ENCODE assay signal across 9 cellular contexts in the genomic region with DNA sequence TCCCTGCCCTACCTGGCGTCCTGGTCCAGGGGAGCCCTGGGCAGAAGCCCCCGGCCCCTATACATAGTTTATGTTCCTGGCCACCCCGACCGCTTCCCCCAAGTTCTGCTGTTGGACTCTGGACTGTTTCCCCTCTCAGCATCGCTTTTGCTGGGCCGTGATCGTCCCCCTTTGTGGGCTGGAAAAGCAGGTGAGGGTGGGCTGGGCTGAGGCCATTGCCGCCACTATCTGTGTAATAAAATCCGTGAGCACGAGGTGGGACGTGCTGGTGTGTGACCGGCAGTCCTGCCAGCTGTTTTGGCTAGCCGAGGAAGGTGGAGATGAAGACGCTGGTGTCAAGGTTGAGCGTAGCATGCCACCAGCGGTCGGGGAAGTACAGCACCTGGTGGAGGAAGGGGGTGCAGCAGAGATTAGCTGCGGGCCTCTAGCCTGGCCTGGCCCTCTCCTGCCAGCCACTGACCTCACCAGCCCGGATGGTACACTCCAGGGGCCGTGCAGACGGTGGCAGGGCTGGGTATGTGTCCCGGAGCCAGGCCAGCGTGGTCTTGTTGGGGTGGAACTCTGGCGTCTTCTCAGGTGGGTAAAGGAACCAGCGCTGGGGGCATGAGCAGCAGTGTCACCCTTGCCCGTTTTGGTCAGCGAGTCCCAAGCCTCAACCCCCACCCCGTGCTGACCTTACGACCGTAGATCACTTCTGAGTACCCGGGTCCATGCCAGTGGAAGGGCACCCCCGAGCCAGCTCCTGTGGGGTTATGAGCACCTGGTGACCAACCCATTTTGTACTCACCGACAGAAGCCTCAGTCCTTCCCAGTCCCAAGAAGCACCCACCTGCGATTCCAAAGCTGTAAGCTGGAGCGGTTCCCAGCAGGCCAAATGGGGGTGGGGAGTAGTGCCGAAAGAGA. TPM values are rescaled to one million over a fixed set of nuclear protein-coding genes. Genes with fewer than 3 reads are reported as not detected.
DNase-seq lines count a peak whose midpoint lies in the region; ATAC-seq and TF ChIP-seq lines count a peak whose summit lies in the region.
"Had no signal": no experiment of that assay in that cellular context is flagged by ENCODE, and none has a peak within 500 bp of the region (broad histone marks: within the 10 kb centered on the region; RNA-seq: fewer than 3 reads in every experiment).

No MANE protein-coding gene starts in this region.

- peak overlapping the region; percentile 66 for H3K4me3 Mint-ChIP-seq in activated CD8-positive, alpha-beta memory T cell treated with anti-CD3 and anti-CD28 coated beads, Interleukin-2, amount 10 ng/mL, durations not matched to agents 7 days and 5 days
- peak overlapping the region; percentile 81 for H3K4me3 Mint-ChIP-seq in activated CD4-positive, alpha-beta memory T cell treated with anti-CD3 and anti-CD28 coated beads, Interleukin-2, amount 10 ng/mL, durations not matched to agents 7 days and 5 days
- H3K4me3 Mint-ChIP-seq in stimulated activated naive CD8-positive, alpha-beta T cell treated with anti-CD3 and anti-CD28 coated beads, Interleukin-15, amount 100 ng/mL, for 72 hours, result peak overlapping the region; percentile 76 to 90

- H3K36me3 ChIP-seq in hepatocyte (replicated peaks; ENCODE audit: insufficient read depth, low read depth), result no peaks in the 10 kb centered on the region

- TF ChIP-seq CTCF in hepatocyte (IDR thresholded peaks at IDR 0.05; ENCODE audit: poor library complexity), result no peak

- intact Hi-C loops in head of caudate nucleus (cut with DNase I), result no loop called here

- CTCF ChIA-PET in activated CD8-positive, alpha-beta memory T cell treated with anti-CD3 and anti-CD28 coated beads, Interleukin-2, amount 10 ng/mL, durations not matched to agents 7 days and 5 days (lab: Charles Lee), result interaction anchor here (1.0 to 2.4 kb wide), 3 partner anchors 13 to 103 kb away, joined by 3 to 9 read pairs (median 4); a partner anchor contains a TSS
- CTCF ChIA-PET in activated CD4-positive, alpha-beta memory T cell treated with anti-CD3 and anti-CD28 coated beads, Interleukin-2, amount 10 ng/mL, durations not matched to agents 7 days and 5 days (lab: Charles Lee), result interaction anchor here (1.7 kb wide), 1 partner anchor 15 kb away, joined by 4 read pairs; a partner anchor contains a TSS

- H3K36me3 Mint-ChIP-seq in activated CD8-positive, alpha-beta memory T cell treated with anti-CD3 and anti-CD28 coated beads, Interleukin-2, amount 10 ng/mL, durations not matched to agents 7 days and 5 days, result peaks cover 7% of the 10 kb centered on the region
- H3K36me3 Mint-ChIP-seq in activated CD4-positive, alpha-beta memory T cell treated with anti-CD3 and anti-CD28 coated beads, Interleukin-2, amount 10 ng/mL, durations not matched to agents 7 days and 5 days (ENCODE audit: low read depth), result peaks cover 31% of the 10 kb centered on the region

- DNase-seq in activated CD8-positive, alpha-beta memory T cell treated with anti-CD3 and anti-CD28 coated beads, Interleukin-2, amount 10 ng/mL, durations not matched to agents 7 days and 5 days, result no peak
- no peak for DNase-seq in activated CD8-positive, alpha-beta memory T cell treated with anti-CD3 and anti-CD28 coated beads, Interleukin-2, amount 50 U/mL, for 48 hours
- DNase-seq in activated CD4-positive, alpha-beta memory T cell treated with anti-CD3 and anti-CD28 coated beads, Interleukin-2, amount 10 ng/mL, durations not matched to agents 7 days and 5 days, result no peak
- DNase-seq in hepatocyte (ENCODE audit: low spot score) (no peak), foreskin melanocyte (no peak), head of caudate nucleus (no peak)
- no peak for DNase-seq in stimulated activated naive CD8-positive, alpha-beta T cell treated with anti-CD3 and anti-CD28 coated beads, Interleukin-15, amount 100 ng/mL, for 72 hours

- no peaks in the 10 kb centered on the region for H3K27me3 Mint-ChIP-seq in activated CD8-positive, alpha-beta memory T cell treated with anti-CD3 and anti-CD28 coated beads, Interleukin-2, amount 10 ng/mL, durations not matched to agents 7 days and 5 days
- no peaks in the 10 kb centered on the region for H3K27me3 Mint-ChIP-seq in activated CD4-positive, alpha-beta memory T cell treated with anti-CD3 and anti-CD28 coated beads, Interleukin-2, amount 10 ng/mL, durations not matched to agents 7 days and 5 days
- no peaks in the 10 kb centered on the region for H3K27me3 Mint-ChIP-seq in stimulated activated naive CD8-positive, alpha-beta T cell treated with anti-CD3 and anti-CD28 coated beads, Interleukin-15, amount 100 ng/mL, for 72 hours

- H2AFZ ChIP-seq in hepatocyte, result no peak overlapping the region

- no peaks in the 10 kb centered on the region for H3K9me3 Mint-ChIP-seq in activated CD8-positive, alpha-beta memory T cell treated with anti-CD3 and anti-CD28 coated beads, Interleukin-2, amount 10 ng/mL, durations not matched to agents 7 days and 5 days (ENCODE audit: low read depth)
- no peaks in the 10 kb centered on the region for H3K9me3 Mint-ChIP-seq in activated CD4-positive, alpha-beta memory T cell treated with anti-CD3 and anti-CD28 coated beads, Interleukin-2, amount 10 ng/mL, durations not matched to agents 7 days and 5 days
- no peaks in the 10 kb centered on the region for H3K9me3 Mint-ChIP-seq in stimulated activated naive CD8-positive, alpha-beta T cell treated with anti-CD3 and anti-CD28 coated beads, Interleukin-15, amount 100 ng/mL, for 72 hours

- no peaks in the 10 kb centered on the region for H3K9me3 ChIP-seq in hepatocyte (ENCODE audit: low read depth)
- H3K9me3 ChIP-seq: adrenal gland had no signal

- peaks cover 32% of the 10 kb centered on the region for H3K79me2 ChIP-seq in hepatocyte

- H3K4me2 ChIP-seq in hepatocyte, result peak overlapping the region; percentile 98

- POLR2A ChIA-PET in activated CD4-positive, alpha-beta memory T cell treated with anti-CD3 and anti-CD28 coated beads, Interleukin-2, amount 10 ng/mL, durations not matched to agents 7 days and 5 days (lab: Charles Lee), result interaction anchor here (1.5 to 4.9 kb wide), 3 partner anchors 7 to 15 kb away, joined by 5 to 35 read pairs (median 22); a partner anchor contains a TSS

- H3K27me3 ChIP-seq in hepatocyte, result no peaks in the 10 kb centered on the region
- H3K27me3 ChIP-seq: adrenal gland had no signal

- H3K27ac Mint-ChIP-seq in activated CD8-positive, alpha-beta memory T cell treated with anti-CD3 and anti-CD28 coated beads, Interleukin-2, amount 10 ng/mL, durations not matched to agents 7 days and 5 days, result peak overlapping the region; percentile 73
- peak overlapping the region; percentile 58 for H3K27ac Mint-ChIP-seq in activated CD4-positive, alpha-beta memory T cell treated with anti-CD3 and anti-CD28 coated beads, Interleukin-2, amount 10 ng/mL, durations not matched to agents 7 days and 5 days
- H3K27ac Mint-ChIP-seq in stimulated activated naive CD8-positive, alpha-beta T cell treated with anti-CD3 and anti-CD28 coated beads, Interleukin-15, amount 100 ng/mL, for 72 hours, result peak overlapping the region in 1 of 2 donors; percentile 87

- 90% methylated on average over 36 of the region's 36 CpGs for WGBS in hepatocyte (ENCODE audit: low lambda C conversion rate, missing lambda C conversion rate)

- ATAC-seq in activated CD8-positive, alpha-beta memory T cell treated with anti-CD3 and anti-CD28 coated beads, Interleukin-2, amount 10 ng/mL, durations not matched to agents 7 days and 5 days, result no peak
- no peak for ATAC-seq in stimulated activated naive CD8-positive, alpha-beta T cell treated with anti-CD3 and anti-CD28 coated beads, Interleukin-15, amount 100 ng/mL, for 72 hours
- no peak for ATAC-seq in HG03342 (IDR thresholded peaks at IDR 0.05; ENCODE audit: unreplicated experiment)

- H3K4me3 ChIP-seq in hepatocyte, result no peak overlapping the region

- H3K4me1 ChIP-seq in hepatocyte (ENCODE audit: insufficient read depth), result peaks cover 32% of the 10 kb centered on the region

- peaks cover 36% of the 10 kb centered on the region for H3K4me1 Mint-ChIP-seq in activated CD8-positive, alpha-beta memory T cell treated with anti-CD3 and anti-CD28 coated beads, Interleukin-2, amount 10 ng/mL, durations not matched to agents 7 days and 5 days
- peaks cover 45% of the 10 kb centered on the region for H3K4me1 Mint-ChIP-seq in activated CD4-positive, alpha-beta memory T cell treated with anti-CD3 and anti-CD28 coated beads, Interleukin-2, amount 10 ng/mL, durations not matched to agents 7 days and 5 days
- peaks cover 69% of the 10 kb centered on the region for H3K4me1 Mint-ChIP-seq in stimulated activated naive CD8-positive, alpha-beta T cell treated with anti-CD3 and anti-CD28 coated beads, Interleukin-15, amount 100 ng/mL, for 72 hours

- no peaks in the 10 kb centered on the region for H3K9me2 ChIP-seq in hepatocyte (replicated peaks; ENCODE audit: insufficient read depth)

- H4K20me1 ChIP-seq in hepatocyte (ENCODE audit: insufficient read depth, poor library complexity, severe bottlenecking), result peaks cover 27% of the 10 kb centered on the region

- H3K27ac ChIP-seq in hepatocyte, result no peak overlapping the region

RNA-seq across cellular contexts. Expression of a gene that starts 1.4 kb away (rescaled TPM):
- total RNA-seq in activated CD8-positive, alpha-beta memory T cell treated with anti-CD3 and anti-CD28 coated beads, Interleukin-2, amount 10 ng/mL, durations not matched to agents 7 days and 5 days, result 10 to 100 TPM; 30.5 to 37.1 TPM
- total RNA-seq in activated CD4-positive, alpha-beta memory T cell treated with anti-CD3 and anti-CD28 coated beads, Interleukin-2, amount 10 ng/mL, durations not matched to agents 7 days and 5 days, result 10 to 100 TPM; 27.1 to 27.2 TPM
- total RNA-seq in hepatocyte, result 44.3 and 47.8 TPM in 2 replicates
- 83.4 and 84.3 TPM in 2 replicates for polyA plus RNA-seq in hepatocyte

RNA-seq across cellular contexts. Expression of a gene that starts 2.5 kb away (rescaled TPM):
- 10 to 100 TPM; 84.2 to 87.1 TPM for total RNA-seq in activated CD8-positive, alpha-beta memory T cell treated with anti-CD3 and anti-CD28 coated beads, Interleukin-2, amount 10 ng/mL, durations not matched to agents 7 days and 5 days
- 10 to 100 TPM; 63.9 to 78.3 TPM for total RNA-seq in activated CD4-positive, alpha-beta memory T cell treated with anti-CD3 and anti-CD28 coated beads, Interleukin-2, amount 10 ng/mL, durations not matched to agents 7 days and 5 days
- total RNA-seq in hepatocyte, result 116 TPM in 2 replicates
- polyA plus RNA-seq in hepatocyte, result 231 and 249 TPM in 2 replicates

RNA-seq across cellular contexts. Expression of a gene that starts 7.3 kb away (rescaled TPM):
- total RNA-seq in activated CD8-positive, alpha-beta memory T cell treated with anti-CD3 and anti-CD28 coated beads, Interleukin-2, amount 10 ng/mL, durations not matched to agents 7 days and 5 days, result under 1 TPM; 0.37 to 0.79 TPM
- 1 to 10 TPM; 1.5 TPM for total RNA-seq in activated CD4-positive, alpha-beta memory T cell treated with anti-CD3 and anti-CD28 coated beads, Interleukin-2, amount 10 ng/mL, durations not matched to agents 7 days and 5 days
- 2.3 and 3.4 TPM in 2 replicates for total RNA-seq in hepatocyte
- 4.2 and 8.1 TPM in 2 replicates for polyA plus RNA-seq in hepatocyte

RNA-seq across cellular contexts. Expression of a gene that starts 7.5 kb away (rescaled TPM):
- 10 to 100 TPM; 18.9 to 19.4 TPM for total RNA-seq in activated CD8-positive, alpha-beta memory T cell treated with anti-CD3 and anti-CD28 coated beads, Interleukin-2, amount 10 ng/mL, durations not matched to agents 7 days and 5 days
- total RNA-seq in activated CD4-positive, alpha-beta memory T cell treated with anti-CD3 and anti-CD28 coated beads, Interleukin-2, amount 10 ng/mL, durations not matched to agents 7 days and 5 days, result 10 to 100 TPM; 18.1 to 18.7 TPM
- total RNA-seq in hepatocyte, result 6.7 and 15.1 TPM in 2 replicates
- 22.2 and 24.0 TPM in 2 replicates for polyA plus RNA-seq in hepatocyte

RNA-seq across cellular contexts. Expression of a gene that starts 14.8 kb away (rescaled TPM):
- total RNA-seq in activated CD8-positive, alpha-beta memory T cell treated with anti-CD3 and anti-CD28 coated beads, Interleukin-2, amount 10 ng/mL, durations not matched to agents 7 days and 5 days, result 100 to 1,000 TPM; 134 to 168 TPM
- total RNA-seq in activated CD4-positive, alpha-beta memory T cell treated with anti-CD3 and anti-CD28 coated beads, Interleukin-2, amount 10 ng/mL, durations not matched to agents 7 days and 5 days, result 100 to 1,000 TPM; 140 to 141 TPM
- 41.8 and 63.2 TPM in 2 replicates for total RNA-seq in hepatocyte
- 158 and 201 TPM in 2 replicates for polyA plus RNA-seq in hepatocyte
